19 cellular contexts compared by ENCODE assay signal in the genomic region with DNA sequence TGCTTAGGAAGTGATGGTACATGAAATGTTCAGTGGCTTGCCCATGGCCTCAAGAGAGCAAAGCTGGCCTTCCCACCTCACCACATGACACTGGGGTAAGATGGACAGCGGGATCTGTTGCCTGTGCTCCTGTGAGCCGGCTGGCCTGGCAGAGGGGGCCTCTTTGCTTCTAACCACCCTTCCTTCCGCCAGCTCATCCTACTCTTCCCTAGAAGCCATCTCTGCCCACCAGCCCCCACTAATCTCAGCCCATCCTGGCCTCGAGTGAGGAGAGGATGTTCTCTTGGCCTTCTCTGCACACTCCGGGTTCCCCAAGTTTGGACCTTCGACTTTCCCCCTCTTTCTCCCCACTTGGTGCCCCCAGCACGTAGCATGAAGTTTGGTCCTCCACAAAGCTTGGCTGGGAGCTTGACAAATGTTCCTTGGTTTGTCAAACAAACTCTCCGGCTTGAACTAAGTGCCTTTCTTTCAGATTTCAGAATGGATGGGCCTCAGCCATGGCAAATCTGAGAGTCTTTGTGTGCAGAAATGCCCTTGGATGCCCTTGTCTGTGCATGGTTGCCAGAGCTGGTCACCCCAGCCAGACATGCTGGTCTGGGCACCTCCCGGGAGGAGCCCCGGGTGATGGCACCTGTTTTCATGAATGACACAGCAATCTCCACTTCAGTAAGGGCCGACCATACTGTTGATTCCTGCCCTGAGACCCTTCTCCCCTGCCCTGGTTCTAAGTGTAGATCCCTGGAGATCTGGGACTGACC.
"Had no signal": no experiment of that assay in that cellular context is flagged by ENCODE, and none has a peak within 500 bp of the region (broad histone marks: within the 10 kb centered on the region; RNA-seq: fewer than 3 reads in every experiment).

No MANE protein-coding gene starts in this region.

- H3K27ac ChIP-seq: KMS-11 had no signal

- ATAC-seq: activated CD8-positive, alpha-beta T cell treated with anti-CD3 and anti-CD28 coated beads, Interleukin-2, amount 10 ng/mL, durations not matched to agents 7 days and 5 days; activated T-cell treated with anti-CD3 and anti-CD28 coated beads, Interleukin-2, amount 50 U/mL, for 4 hours; HepG2; WTC11 had no signal

- DNase-seq: activated CD4-positive, alpha-beta T cell treated with anti-CD3 and anti-CD28 coated beads for 48 hours; activated CD4-positive, alpha-beta T cell treated with anti-CD3 and anti-CD28 coated beads, Interleukin-2, amount 50 U/mL, for 4 hours; activated CD4-positive, CD25-positive, alpha-beta regulatory T cell treated with anti-CD3 and anti-CD28 coated beads, Interleukin-2, amount 50 U/mL, for 72 hours; activated CD8-positive, alpha-beta T cell treated with anti-CD3 and anti-CD28 coated beads, Interleukin-2, amount 10 ng/mL, durations not matched to agents 7 days and 5 days; activated gamma-delta T cell; activated naive CD4-positive, alpha-beta T cell treated with anti-CD3 and anti-CD28 coated beads for 36 hours; activated T-cell treated with anti-CD3 and anti-CD28 coated beads, Interleukin-2, amount 50 U/mL, for 4 hours; NCI-H1092; NCI-H1417; NCI-H2029; NCI-H2107; NCI-H2171 treated with DMSO at 0.1 percent for 48 hours; NCI-H226; NCI-H526 treated with DMSO at 0.1 percent for 48 hours; NCI-H82; SHP77 treated with DMSO at 0.1 percent for 48 hours had no signal

- H3K4me2 ChIP-seq: KMS-11 had no signal
